In genomic region chr19:1649706-1650626, GRCh38 we compare ENCODE assay signal across 10 cellular contexts. TPM values are rescaled to one million over a fixed set of nuclear protein-coding genes. Genes with fewer than 3 reads are reported as not detected.
DNase-seq lines count a peak whose midpoint lies in the region; ATAC-seq and TF ChIP-seq lines count a peak whose summit lies in the region.
"Had no signal": no experiment of that assay in that cellular context is flagged by ENCODE, and none has a peak within 500 bp of the region (broad histone marks: within the 10 kb centered on the region; RNA-seq: fewer than 3 reads in every experiment).

No MANE protein-coding gene starts in this region.

- no peaks in the 10 kb centered on the region for H3K9me3 Mint-ChIP-seq in mesothelial cell of epicardium
- H3K9me3 Mint-ChIP-seq: activated naive CD4-positive, alpha-beta T cell treated with anti-CD3 and anti-CD28 coated beads, Interleukin-2, amount 50 U/mL, for 72 hours had no signal

- peaks cover 5% of the 10 kb centered on the region for H3K36me3 Mint-ChIP-seq in mesothelial cell of epicardium

- H3K27me3 ChIP-seq in BE2C: no peaks in the 10 kb centered on the region

- DNase-seq in BE2C: peak; percentile 27
- no peak for DNase-seq in HFF-Myc (ENCODE audit: extremely low read depth, low read depth)
- no peak for DNase-seq in astrocyte of the spinal cord (ENCODE audit: low read depth, low spot score)
- no peak for DNase-seq in mesothelial cell of epicardium (ENCODE audit: low spot score in 2 of 2, unreplicated experiment in 2 of 2)
- DNase-seq in dermis blood vessel endothelial cell: no peak

- H3K27me3 Mint-ChIP-seq in mesothelial cell of epicardium (ENCODE audit: low read depth): no peaks in the 10 kb centered on the region

- H3K9me3 ChIP-seq in BE2C: no peaks in the 10 kb centered on the region

- ATAC-seq in HG02763 (IDR thresholded peaks at IDR 0.05; ENCODE audit: unreplicated experiment): no peak
- no peak for ATAC-seq in GM18867 (IDR thresholded peaks at IDR 0.05; ENCODE audit: unreplicated experiment)
- ATAC-seq in HG02623 (IDR thresholded peaks at IDR 0.05; ENCODE audit: unreplicated experiment): no peak
- ATAC-seq: activated naive CD4-positive, alpha-beta T cell treated with anti-CD3 and anti-CD28 coated beads, Interleukin-2, amount 50 U/mL, for 72 hours; left lobe of liver had no signal

- in situ Hi-C loops in astrocyte of the spinal cord (cut with HindIII; ENCODE audit: low sequenced_read_pairs): no loop called here

- TF ChIP-seq CTCF in BE2C (IDR thresholded peaks at IDR 0.05; ENCODE audit: low read depth, low read length) (no peak), HFF-Myc (IDR thresholded peaks at IDR 0.05; ENCODE audit: low read depth, low read length, missing control alignments) (no peak), astrocyte of the spinal cord (IDR thresholded peaks at IDR 0.05; ENCODE audit: low read depth, low read length) (no peak), mesothelial cell of epicardium (IDR thresholded peaks at IDR 0.05; ENCODE audit: unreplicated experiment) (no peak)

- peaks cover 47% of the 10 kb centered on the region for H3K36me3 ChIP-seq in BE2C

- H3K4me3 Mint-ChIP-seq in mesothelial cell of epicardium: peak overlapping the region; percentile 94

- peak overlapping the region; percentile 98 for H3K27ac Mint-ChIP-seq in mesothelial cell of epicardium

- H3K4me3 ChIP-seq in BE2C (ENCODE audit: low read depth, low read length): no peak overlapping the region; the same call in 1 of the 2 replicates
- peak overlapping the region; percentile 82 for H3K4me3 ChIP-seq in HFF-Myc (replicated peaks; ENCODE audit: low read depth, low read length)
- H3K4me3 ChIP-seq in astrocyte of the spinal cord (ENCODE audit: low read depth, low read length): peak overlapping the region; percentile 56

- H3K4me1 ChIP-seq in BE2C: no peaks in the 10 kb centered on the region

- H3K4me1 Mint-ChIP-seq in mesothelial cell of epicardium: peaks cover 12% of the 10 kb centered on the region

RNA-seq across cellular contexts. Expression of gene TCF3, which starts 2.4 kb away (rescaled TPM):
- polyA plus RNA-seq in BE2C (2012; ENCODE audit: insufficient read depth, insufficient read length, low read depth): 120 TPM
- 227 to 248 TPM (median 239 TPM) in 3 replicates for total RNA-seq in mesothelial cell of epicardium
- total RNA-seq in dermis blood vessel endothelial cell: 94.1 and 144 TPM in 2 replicates

RNA-seq across cellular contexts. Expression of gene UQCR11, which starts 44.7 kb away (rescaled TPM):
- polyA plus RNA-seq in BE2C (2012; ENCODE audit: insufficient read depth, insufficient read length, low read depth): 445 TPM
- 143 to 154 TPM (median 153 TPM) in 3 replicates for total RNA-seq in mesothelial cell of epicardium
- 48.8 and 62.1 TPM in 2 replicates for total RNA-seq in dermis blood vessel endothelial cell

RNA-seq across cellular contexts. Expression of gene MBD3, which starts 57.3 kb away (rescaled TPM):
- polyA plus RNA-seq in BE2C (2012; ENCODE audit: insufficient read depth, insufficient read length, low read depth): 84.3 TPM
- total RNA-seq in mesothelial cell of epicardium (103 to 111 TPM (median 105 TPM) in 3 replicates), dermis blood vessel endothelial cell (119 and 194 TPM in 2 replicates)
